Comparison of ENCODE assay signal across 8 cellular contexts in genomic region chr19:53865918-53866696, GRCh38. TPM values are rescaled to one million over a fixed set of nuclear protein-coding genes. Genes with fewer than 3 reads are reported as not detected.
DNase-seq lines count a peak whose midpoint lies in the region; ATAC-seq and TF ChIP-seq lines count a peak whose summit lies in the region.

No MANE protein-coding gene starts in this region.

- H3K9me3 ChIP-seq in HUES6 (ENCODE audit: control insufficient read depth, insufficient read depth, low read depth, low read length) = no peaks in the 10 kb centered on the region

- H3K4me3 ChIP-seq in HUES6 (ENCODE audit: low read depth, low read length) (peak overlapping the region; percentile 65), dorsolateral prefrontal cortex (peak overlapping the region; percentile 51 to 88 (median 73))

- intact Hi-C loops in dorsolateral prefrontal cortex (cut with DNase I) = loop anchor here in 1 of 2 donors (1.0 kb wide), 1 partner anchor 13 kb away; no protein-coding TSS in a partner anchor

- ATAC-seq in left lobe of liver (no peak), HG03457 (IDR thresholded peaks at IDR 0.05; ENCODE audit: unreplicated experiment) (no peak), GM21528 (IDR thresholded peaks at IDR 0.05; ENCODE audit: low FRiP score, unreplicated experiment) (no peak)

- H3K4me1 ChIP-seq in HUES6 (ENCODE audit: control insufficient read depth, insufficient read depth, low read length) = peaks cover 6% of the 10 kb centered on the region

- TF ChIP-seq CTCF in dorsolateral prefrontal cortex (IDR thresholded peaks at IDR 0.05 in 54 of 56, conservative IDR thresholded peaks at IDR 0.05 in 2 of 56; ENCODE audit: low read depth in 1 of 56, partially characterized antibody in 56 of 56) = peak in 28 of 56 donors; percentile 6 to 44 (median 23)

- DNase-seq in CD1c-positive myeloid dendritic cell (ENCODE audit: extremely low spot score) = peak; percentile 83
- peak; percentile 66 for DNase-seq in activated CD4-positive, alpha-beta T cell treated with anti-CD3 and anti-CD28 coated beads for 48 hours
- peak; percentile 70 to 89 (median 79) for DNase-seq in dorsolateral prefrontal cortex
- peak; percentile 60 for DNase-seq in left lobe of liver (ENCODE audit: low spot score)
- peak; percentile 65 to 68 for DNase-seq in stimulated activated CD4-positive, alpha-beta T cell treated with anti-CD3 and anti-CD28 coated beads, Interleukin-2, amount 100 ng/mL, for 24 hours

- peak overlapping the region; percentile 98 for H3K9ac ChIP-seq in HUES6 (ENCODE audit: low read length)

- H3K27me3 ChIP-seq in HUES6 (ENCODE audit: control insufficient read depth, insufficient read depth, low read length) (no peaks in the 10 kb centered on the region), dorsolateral prefrontal cortex (no peaks in the 10 kb centered on the region)

- peak overlapping the region; percentile 98 for H3K27ac ChIP-seq in HUES6 (ENCODE audit: low read depth, low read length)
- peak overlapping the region; percentile 83 to 99 (median 97) for H3K27ac ChIP-seq in dorsolateral prefrontal cortex

- H3K36me3 ChIP-seq in HUES6 (ENCODE audit: control insufficient read depth, insufficient read depth, low read length) = peaks cover 7% of the 10 kb centered on the region

RNA-seq across cellular contexts. Expression of gene MYADM, which starts 1.6 kb away (rescaled TPM):
- total RNA-seq in dorsolateral prefrontal cortex = 10 to 100 TPM; 34.7 to 86.2 (median 66.1) TPM
- 15.2 TPM for total RNA-seq in left lobe of liver

RNA-seq across cellular contexts. Expression of gene PRKCG, which starts 15.9 kb away (rescaled TPM):
- total RNA-seq in dorsolateral prefrontal cortex (100 to 1,000 TPM in 10 of 120 experiments, 10 to 100 TPM in 110; 20.3 to 131 (median 70.1) TPM), left lobe of liver (0.08 TPM)

RNA-seq across cellular contexts. Expression of gene NLRP12, which starts 42.0 kb away (rescaled TPM):
- total RNA-seq in dorsolateral prefrontal cortex = 1 to 10 TPM in 1 of 120 experiments, under 1 TPM in 80, not detected in 39; 0.10 to 1.3 (median 0.25) TPM
- 0.28 TPM for total RNA-seq in left lobe of liver

RNA-seq across cellular contexts. Expression of gene CACNG7, which starts 43.0 kb away (rescaled TPM):
- total RNA-seq in dorsolateral prefrontal cortex = 100 to 1,000 TPM in 11 of 120 experiments, 10 to 100 TPM in 109; 48.4 to 114 (median 84.9) TPM
- total RNA-seq in left lobe of liver = not detected

Comparison
In these comparisons a context has a peak if more than half of its experiments do, and no peak if none do; other contexts are left out.
1. RNA of gene PRKCG, which starts 15.9 kb away (total RNA-seq): 20.3 to 131 TPM in dorsolateral prefrontal cortex; 0.08 TPM in left lobe of liver (single experiment); every median in the first group is over 10 times any median in the second.
2. Peak in every context shown above with its lines, with median percentiles within 50 percentile points of each other: DNase-seq.